39 cellular contexts compared by ENCODE assay signal in genomic region chr10:125460326-125460725, GRCh38.
"Had no signal": no experiment of that assay in that cellular context is flagged by ENCODE, and none has a peak within 500 bp of the region (broad histone marks: within the 10 kb centered on the region; RNA-seq: fewer than 3 reads in every experiment).

No MANE protein-coding gene starts in this region.

- DNase-seq: activated CD4-positive, alpha-beta memory T cell treated with anti-CD3 and anti-CD28 coated beads, Interleukin-2, amount 10 ng/mL, durations not matched to agents 7 days and 5 days; activated CD4-positive, alpha-beta T cell treated with anti-CD3 and anti-CD28 coated beads for 1 hour; activated CD4-positive, alpha-beta T cell treated with anti-CD3 and anti-CD28 coated beads for 36 hours; activated CD4-positive, alpha-beta T cell treated with anti-CD3 and anti-CD28 coated beads for 48 hours; activated CD4-positive, alpha-beta T cell treated with anti-CD3 and anti-CD28 coated beads, Interleukin-2, amount 10 ng/mL, durations not matched to agents 7 days and 5 days; activated CD4-positive, alpha-beta T cell treated with anti-CD3 and anti-CD28 coated beads, Interleukin-2, amount 50 U/mL, for 48 hours; activated CD4-positive, CD25-positive, alpha-beta regulatory T cell; activated CD8-positive, alpha-beta memory T cell treated with anti-CD3 and anti-CD28 coated beads for 24 hours; activated CD8-positive, alpha-beta memory T cell treated with anti-CD3 and anti-CD28 coated beads, Interleukin-2, amount 10 ng/mL, durations not matched to agents 7 days and 5 days; activated CD8-positive, alpha-beta memory T cell treated with anti-CD3 and anti-CD28 coated beads, Interleukin-2, amount 50 U/mL, for 48 hours; activated CD8-positive, alpha-beta T cell treated with anti-CD3 and anti-CD28 coated beads, Interleukin-2, amount 10 ng/mL, durations not matched to agents 7 days and 5 days; activated effector memory CD4-positive, alpha-beta T cell treated with Interleukin-2 at 50 U/mL for 16 hours; activated gamma-delta T cell; activated naive CD4-positive, alpha-beta T cell treated with anti-CD3 and anti-CD28 coated beads, Interleukin-2, amount 50 U/mL, for 16 hours; activated naive CD4-positive, alpha-beta T cell treated with Interleukin-2 at 50 U/mL for 16 hours; activated naive CD8-positive, alpha-beta T cell treated with anti-CD3 and anti-CD28 coated beads for 36 hours; activated T-cell treated with anti-CD3 and anti-CD28 coated beads, Interleukin-2, amount 50 U/mL, for 24 hours; activated T-cell treated with anti-CD3 and anti-CD28 coated beads, Interleukin-2, amount 50 U/mL, for 48 hours; adrenal gland; amniotic stem cell; aorta; body of pancreas; brain microvascular endothelial cell; caudate nucleus; cerebellar nuclear complex; T-helper 1 cell; T-helper 2 cell; T-helper 9 cell had no signal

- H3K4me1 Mint-ChIP-seq: activated CD4-positive, alpha-beta memory T cell treated with anti-CD3 and anti-CD28 coated beads, Interleukin-2, amount 10 ng/mL, durations not matched to agents 7 days and 5 days; activated CD4-positive, alpha-beta T cell treated with anti-CD3 and anti-CD28 coated beads for 36 hours; activated CD4-positive, alpha-beta T cell treated with anti-CD3 and anti-CD28 coated beads, Interleukin-2, amount 10 ng/mL, durations not matched to agents 7 days and 5 days; activated CD8-positive, alpha-beta memory T cell treated with anti-CD3 and anti-CD28 coated beads, Interleukin-2, amount 10 ng/mL, durations not matched to agents 7 days and 5 days; activated naive CD8-positive, alpha-beta T cell treated with anti-CD3 and anti-CD28 coated beads for 36 hours; central memory CD8-positive, alpha-beta T cell had no signal

- H3K9me3 ChIP-seq: adrenal gland, body of pancreas, breast epithelium had no signal

- FAIRE-seq: astrocyte, TTC549 had no signal

- H3K36me3 ChIP-seq: adrenal gland, brain microvascular endothelial cell, breast epithelium, cardiac muscle cell had no signal

- H3K27ac ChIP-seq: adrenal gland, body of pancreas, brain microvascular endothelial cell, breast epithelium, cardiac muscle cell, VCaP had no signal

- H3K27me3 Mint-ChIP-seq: activated CD4-positive, alpha-beta memory T cell treated with anti-CD3 and anti-CD28 coated beads, Interleukin-2, amount 10 ng/mL, durations not matched to agents 7 days and 5 days; activated CD4-positive, alpha-beta T cell treated with anti-CD3 and anti-CD28 coated beads, Interleukin-2, amount 10 ng/mL, durations not matched to agents 7 days and 5 days; activated CD8-positive, alpha-beta memory T cell treated with anti-CD3 and anti-CD28 coated beads, Interleukin-2, amount 10 ng/mL, durations not matched to agents 7 days and 5 days; activated naive CD8-positive, alpha-beta T cell treated with anti-CD3 and anti-CD28 coated beads for 36 hours; central memory CD8-positive, alpha-beta T cell had no signal

- H3K27ac Mint-ChIP-seq: activated CD4-positive, alpha-beta memory T cell treated with anti-CD3 and anti-CD28 coated beads, Interleukin-2, amount 10 ng/mL, durations not matched to agents 7 days and 5 days; activated CD4-positive, alpha-beta T cell treated with anti-CD3 and anti-CD28 coated beads for 36 hours; activated CD4-positive, alpha-beta T cell treated with anti-CD3 and anti-CD28 coated beads, Interleukin-2, amount 10 ng/mL, durations not matched to agents 7 days and 5 days; activated CD8-positive, alpha-beta memory T cell treated with anti-CD3 and anti-CD28 coated beads, Interleukin-2, amount 10 ng/mL, durations not matched to agents 7 days and 5 days; activated CD8-positive, alpha-beta T cell treated with anti-CD3 and anti-CD28 coated beads, Interleukin-2, amount 10 ng/mL, durations not matched to agents 7 days and 5 days; activated naive CD4-positive, alpha-beta T cell treated with anti-CD3 and anti-CD28 coated beads, Interleukin-2, amount 50 U/mL, for 72 hours; activated naive CD8-positive, alpha-beta T cell treated with anti-CD3 and anti-CD28 coated beads for 36 hours; activated T-cell treated with anti-CD3 and anti-CD28 coated beads, Interleukin-2, amount 50 U/mL, for 24 hours; activated T-helper 2 cell treated with anti-CD3 and anti-CD28 coated beads, Interferon-gamma antibody, Interleukin-2, Interleukin-4, amounts not matched to agents 10 μg/mL and 5 μg/mL and 100 μg/mL, durations not matched to agents 14 hours and 24 hours and 36 hours; T-helper 1 cell treated with Interleukin-12 subunit alpha and Interleukin-12 subunit beta and Interleukin-4 antibody, amounts not matched to agents 30 μg/mL and 1 μg/mL, for 36 hours; T-helper 2 cell treated with Interferon-gamma antibody and Interleukin-4, amounts not matched to agents 5 μg/mL and 100 μg/mL, for 36 hours had no signal

- H3K27me3 ChIP-seq: adrenal gland, body of pancreas, brain microvascular endothelial cell, breast epithelium, cardiac muscle cell had no signal

- H3K9me3 Mint-ChIP-seq: activated CD4-positive, alpha-beta memory T cell treated with anti-CD3 and anti-CD28 coated beads, Interleukin-2, amount 10 ng/mL, durations not matched to agents 7 days and 5 days; activated CD4-positive, alpha-beta T cell treated with anti-CD3 and anti-CD28 coated beads, Interleukin-2, amount 10 ng/mL, durations not matched to agents 7 days and 5 days; activated naive CD4-positive, alpha-beta T cell treated with anti-CD3 and anti-CD28 coated beads, Interleukin-2, amount 50 U/mL, for 72 hours; activated naive CD8-positive, alpha-beta T cell treated with anti-CD3 and anti-CD28 coated beads for 36 hours; activated T-cell treated with anti-CD3 and anti-CD28 coated beads, Interleukin-2, amount 50 U/mL, for 24 hours; activated T-helper 2 cell treated with anti-CD3 and anti-CD28 coated beads, Interferon-gamma antibody, Interleukin-2, Interleukin-4, amounts not matched to agents 10 μg/mL and 5 μg/mL and 100 μg/mL, durations not matched to agents 14 hours and 24 hours and 36 hours; central memory CD8-positive, alpha-beta T cell; T-helper 1 cell treated with Interleukin-12 subunit alpha and Interleukin-12 subunit beta and Interleukin-4 antibody, amounts not matched to agents 30 μg/mL and 1 μg/mL, for 36 hours; T-helper 2 cell treated with Interferon-gamma antibody and Interleukin-4, amounts not matched to agents 5 μg/mL and 100 μg/mL, for 36 hours had no signal

- ATAC-seq: activated CD4-positive, alpha-beta T cell treated with anti-CD3 and anti-CD28 coated beads for 36 hours; activated CD4-positive, CD25-positive, alpha-beta regulatory T cell treated with anti-CD3 and anti-CD28 coated beads, Interleukin-2, amount 50 U/mL, for 24 hours; activated CD8-positive, alpha-beta memory T cell treated with anti-CD3 and anti-CD28 coated beads, Interleukin-2, amount 10 ng/mL, durations not matched to agents 7 days and 5 days; activated CD8-positive, alpha-beta T cell treated with anti-CD3 and anti-CD28 coated beads, Interleukin-2, amount 10 ng/mL, durations not matched to agents 7 days and 5 days; activated naive CD4-positive, alpha-beta T cell treated with anti-CD3 and anti-CD28 coated beads, Interleukin-2, amount 50 U/mL, for 72 hours; body of pancreas had no signal

- H3K4me3 Mint-ChIP-seq: activated CD4-positive, alpha-beta memory T cell treated with anti-CD3 and anti-CD28 coated beads, Interleukin-2, amount 10 ng/mL, durations not matched to agents 7 days and 5 days; activated CD4-positive, alpha-beta T cell treated with anti-CD3 and anti-CD28 coated beads for 36 hours; activated CD4-positive, alpha-beta T cell treated with anti-CD3 and anti-CD28 coated beads, Interleukin-2, amount 10 ng/mL, durations not matched to agents 7 days and 5 days; activated CD8-positive, alpha-beta memory T cell treated with anti-CD3 and anti-CD28 coated beads, Interleukin-2, amount 10 ng/mL, durations not matched to agents 7 days and 5 days; activated CD8-positive, alpha-beta T cell treated with anti-CD3 and anti-CD28 coated beads, Interleukin-2, amount 10 ng/mL, durations not matched to agents 7 days and 5 days; activated naive CD8-positive, alpha-beta T cell treated with anti-CD3 and anti-CD28 coated beads for 36 hours; activated T-cell treated with anti-CD3 and anti-CD28 coated beads, Interleukin-2, amount 50 U/mL, for 24 hours; central memory CD8-positive, alpha-beta T cell; T-helper 1 cell treated with Interleukin-12 subunit alpha and Interleukin-12 subunit beta and Interleukin-4 antibody, amounts not matched to agents 30 μg/mL and 1 μg/mL, for 36 hours; T-helper 2 cell treated with Interferon-gamma antibody and Interleukin-4, amounts not matched to agents 5 μg/mL and 100 μg/mL, for 36 hours had no signal

- H3K4me3 ChIP-seq: adrenal gland, body of pancreas, breast epithelium, cardiac muscle cell had no signal

- H3K36me3 Mint-ChIP-seq: activated CD8-positive, alpha-beta memory T cell treated with anti-CD3 and anti-CD28 coated beads, Interleukin-2, amount 10 ng/mL, durations not matched to agents 7 days and 5 days; activated naive CD4-positive, alpha-beta T cell treated with anti-CD3 and anti-CD28 coated beads, Interleukin-2, amount 50 U/mL, for 72 hours; activated naive CD8-positive, alpha-beta T cell treated with anti-CD3 and anti-CD28 coated beads for 36 hours had no signal

- H3K4me1 ChIP-seq: adrenal gland, body of pancreas, breast epithelium had no signal
